8 cellular contexts compared by ENCODE assay signal in genomic region chr1:27634166-27634981, GRCh38. TPM values are rescaled to one million over a fixed set of nuclear protein-coding genes. Genes with fewer than 3 reads are reported as not detected.
DNase-seq lines count a peak whose midpoint lies in the region; ATAC-seq and TF ChIP-seq lines count a peak whose summit lies in the region.

No MANE protein-coding gene starts in this region.

- H3K4me1 Mint-ChIP-seq in central memory CD8-positive, alpha-beta T cell, result peaks cover 65% of the 10 kb centered on the region

- H3K4me1 ChIP-seq in Peyer's patch (peaks cover 0 to 43% (median 38%) of the 10 kb centered on the region in 4 donors), lower lobe of right lung (peaks cover 68% of the 10 kb centered on the region), stomach smooth muscle (ENCODE audit: control insufficient read depth, insufficient read depth, low read length) (peaks cover 11% of the 10 kb centered on the region)

- H3K27me3 Mint-ChIP-seq in central memory CD8-positive, alpha-beta T cell, result no peaks in the 10 kb centered on the region

- H3K4me3 ChIP-seq in Peyer's patch (peak overlapping the region; percentile 41 to 59 (median 54)), lower lobe of right lung (peak overlapping the region; percentile 61), stomach smooth muscle (ENCODE audit: low read length in 2 of 2) (peak overlapping the region; percentile 55 to 66)

- H3K9me3 ChIP-seq in Peyer's patch (no peaks in the 10 kb centered on the region), lower lobe of right lung (no peaks in the 10 kb centered on the region), stomach smooth muscle (ENCODE audit: control insufficient read depth in 2 of 2, low read length in 2 of 2) (no peaks in the 10 kb centered on the region)

- H3K27ac ChIP-seq in Peyer's patch, result peak overlapping the region; percentile 36 to 80 (median 68)
- H3K27ac ChIP-seq in lower lobe of right lung, result peak overlapping the region; percentile 90
- peak overlapping the region; percentile 24 for H3K27ac ChIP-seq in stomach smooth muscle (ENCODE audit: low read length)

- intact Hi-C loops in lower lobe of right lung (cut with DNase I), result no loop called here

- H3K36me3 Mint-ChIP-seq in central memory CD8-positive, alpha-beta T cell (ENCODE audit: insufficient read depth), result peaks cover 19% of the 10 kb centered on the region

- H3K27ac Mint-ChIP-seq in central memory CD8-positive, alpha-beta T cell (ENCODE audit: low read depth), result peak overlapping the region; percentile 83

- no peaks in the 10 kb centered on the region for H3K9me3 Mint-ChIP-seq in central memory CD8-positive, alpha-beta T cell

- no peak for TF ChIP-seq CTCF in Peyer's patch (IDR thresholded peaks at IDR 0.05)
- TF ChIP-seq CTCF in lower lobe of right lung (IDR thresholded peaks at IDR 0.05), result no peak

- DNase-seq in EL, result peak; percentile 40
- peak in 2 of 3 donors; percentile 51 to 71 for DNase-seq in Peyer's patch
- no peak for DNase-seq in central memory CD8-positive, alpha-beta T cell (ENCODE audit: low spot score in 2 of 2)
- DNase-seq in lower lobe of right lung, result peak; percentile 74
- no peak for DNase-seq in NCI-H2171 (lab: John Stamatoyannopoulos, UW)
- DNase-seq in nucleus accumbens (lab: John Stamatoyannopoulos, UW), result no peak

- H3K9ac ChIP-seq in stomach smooth muscle (ENCODE audit: low read length in 2 of 2), result peak overlapping the region; percentile 29 to 62

- ATAC-seq in central memory CD8-positive, alpha-beta T cell (replicated peaks; ENCODE audit: extremely low read depth, poor library complexity, severe bottlenecking), result peak; percentile 53
- ATAC-seq in lower lobe of right lung, result peak; percentile 66 to 68
- ATAC-seq in HG02763 (IDR thresholded peaks at IDR 0.05; ENCODE audit: unreplicated experiment), result no peak

- no peak for TF ChIP-seq POLR2A in Peyer's patch (IDR thresholded peaks at IDR 0.05)

- peak overlapping the region; percentile 80 for H3K4me3 Mint-ChIP-seq in central memory CD8-positive, alpha-beta T cell

- H3K36me3 ChIP-seq in Peyer's patch, result no peaks in the 10 kb centered on the region
- no peaks in the 10 kb centered on the region for H3K36me3 ChIP-seq in lower lobe of right lung
- H3K36me3 ChIP-seq in stomach smooth muscle (ENCODE audit: control insufficient read depth in 2 of 2, insufficient read depth in 2 of 2, low read length in 2 of 2), result no peaks in the 10 kb centered on the region

- peaks cover 0 to 12% of the 10 kb centered on the region in 2 donors for H3K27me3 ChIP-seq in Peyer's patch
- H3K27me3 ChIP-seq in lower lobe of right lung (ENCODE audit: low read depth), result peaks cover 6% of the 10 kb centered on the region
- peaks cover 16 to 20% of the 10 kb centered on the region in 2 donors for H3K27me3 ChIP-seq in stomach smooth muscle (ENCODE audit: control insufficient read depth in 1 of 2, insufficient read depth in 2 of 2, low read length in 2 of 2)

RNA-seq across cellular contexts. Expression of gene FGR, which starts 0.6 kb away (rescaled TPM):
- total RNA-seq in Peyer's patch, result 10 to 100 TPM in 1 of 4 donors, 1 to 10 TPM in 3; 1.1 to 38.8 (median 4.7) TPM
- 193 TPM for total RNA-seq in lower lobe of right lung

RNA-seq across cellular contexts. Expression of gene AHDC1, which starts 30.4 kb away (rescaled TPM):
- total RNA-seq in Peyer's patch, result 10 to 100 TPM in 3 of 4 donors, 1 to 10 TPM in 1; 7.0 to 21.5 (median 12.0) TPM
- 23.7 TPM for total RNA-seq in lower lobe of right lung

RNA-seq across cellular contexts. Expression of gene IFI6, which starts 37.6 kb away (rescaled TPM):
- total RNA-seq in Peyer's patch (10 to 100 TPM; 17.8 to 28.5 (median 20.7) TPM), lower lobe of right lung (211 TPM)

Comparison
In these comparisons a context has a peak if more than half of its experiments do, and no peak if none do; other contexts are left out.
1. DNase-seq: peak in EL (single experiment), Peyer's patch (2 of 3) and lower lobe of right lung (single experiment); none in central memory CD8-positive, alpha-beta T cell (0 of 2), NCI-H2171 (single experiment) and nucleus accumbens (0 of 56).
2. H3K27ac ChIP-seq: peak in every context shown above with its lines; median percentile 90 in lower lobe of right lung; 68 in Peyer's patch; 24 in stomach smooth muscle.
3. Peak in every context shown above with its lines, with median percentiles within 50 percentile points of each other: H3K4me3 ChIP-seq.